26 cellular contexts compared by ENCODE assay signal in genomic region chr7:14104861-14105260, GRCh38.
A peak's percentile ranks its signal among the peaks of the same experiment; 100 is the strongest.
DNase-seq lines count a peak whose midpoint lies in the region; ATAC-seq, FAIRE-seq and TF ChIP-seq lines count a peak whose summit lies in the region.
"Had no signal": no experiment of that assay in that cellular context is flagged by ENCODE, and none has a peak within 500 bp of the region (broad histone marks: within the 10 kb centered on the region; RNA-seq: fewer than 3 reads in every experiment).

No MANE protein-coding gene starts in this region.

- H3K4me3 Mint-ChIP-seq in astrocyte (ENCODE audit: unreplicated experiment) (no peak overlapping the region), neural progenitor cell (no peak overlapping the region), Calu3 (ENCODE audit: low read depth, unreplicated experiment) (no peak overlapping the region)
- H3K4me3 Mint-ChIP-seq: CD4-positive, alpha-beta T cell; T-cell had no signal

- H3K27me3 Mint-ChIP-seq in astrocyte (ENCODE audit: low read depth, unreplicated experiment), result no peaks in the 10 kb centered on the region
- H3K27me3 Mint-ChIP-seq in neural progenitor cell (ENCODE audit: insufficient read depth, low read depth), result no peaks in the 10 kb centered on the region
- no peaks in the 10 kb centered on the region for H3K27me3 Mint-ChIP-seq in Calu3 (ENCODE audit: unreplicated experiment)
- H3K27me3 Mint-ChIP-seq: CD4-positive, alpha-beta T cell; T-cell had no signal

- no peak for TF ChIP-seq CTCF in astrocyte (IDR thresholded peaks at IDR 0.05; ENCODE audit: insufficient read depth, low read depth, low read length)
- TF ChIP-seq CTCF in neural progenitor cell (IDR thresholded peaks at IDR 0.05), result no peak
- no peak for TF ChIP-seq CTCF in Calu3 (IDR thresholded peaks at IDR 0.05; ENCODE audit: unreplicated experiment)

- H3K4me1 ChIP-seq in astrocyte (ENCODE audit: insufficient read depth, low read length) (no peaks in the 10 kb centered on the region), neural progenitor cell (peaks cover 15% of the 10 kb centered on the region)
- H3K4me1 ChIP-seq: A549; BLaER1 treated with 17β-estradiol and CSF1 and Interleukin-3, amounts not matched to agents 10 nM and 100 nM; SJSA1 had no signal

- peak overlapping the region; percentile 14 for H2AFZ ChIP-seq in astrocyte (ENCODE audit: low read depth, low read length)
- peak overlapping the region; percentile 75 for H2AFZ ChIP-seq in neural progenitor cell (replicated peaks)
- H2AFZ ChIP-seq: PC-9 had no signal

- H4K20me1 ChIP-seq in astrocyte (ENCODE audit: insufficient read depth, low read length) (no peaks in the 10 kb centered on the region), neural progenitor cell (ENCODE audit: low read depth) (no peaks in the 10 kb centered on the region)
- H4K20me1 ChIP-seq: BLaER1 treated with 17β-estradiol and CSF1 and Interleukin-3, amounts not matched to agents 10 nM and 100 nM had no signal

- H3K27ac Mint-ChIP-seq in astrocyte (ENCODE audit: unreplicated experiment), result no peak overlapping the region
- H3K27ac Mint-ChIP-seq in neural progenitor cell, result no peak overlapping the region
- no peak overlapping the region for H3K27ac Mint-ChIP-seq in Calu3 (ENCODE audit: unreplicated experiment)
- H3K27ac Mint-ChIP-seq: CD4-positive, alpha-beta T cell; T-cell had no signal

- no peaks in the 10 kb centered on the region for H3K79me2 ChIP-seq in astrocyte (ENCODE audit: insufficient read depth, low read length)
- H3K79me2 ChIP-seq in neural progenitor cell (ENCODE audit: low read depth), result no peaks in the 10 kb centered on the region

- H3K9me3 Mint-ChIP-seq in astrocyte (ENCODE audit: unreplicated experiment), result no peaks in the 10 kb centered on the region
- peaks cover 4% of the 10 kb centered on the region for H3K9me3 Mint-ChIP-seq in neural progenitor cell
- H3K9me3 Mint-ChIP-seq in Calu3 (ENCODE audit: low read depth, unreplicated experiment), result peaks cover 4% of the 10 kb centered on the region

- no peak for TF ChIP-seq POLR2A in H54 (IDR thresholded peaks at IDR 0.05; ENCODE audit: low read depth, low read length)

- no peaks in the 10 kb centered on the region for H3K4me1 Mint-ChIP-seq in astrocyte (ENCODE audit: low read depth, unreplicated experiment)
- peaks cover 11% of the 10 kb centered on the region for H3K4me1 Mint-ChIP-seq in neural progenitor cell
- H3K4me1 Mint-ChIP-seq in Calu3 (ENCODE audit: low read depth, unreplicated experiment), result no peaks in the 10 kb centered on the region
- H3K4me1 Mint-ChIP-seq: T-cell had no signal

- peak; percentile 10 for DNase-seq in ELF-1 (ENCODE audit: low read depth, low spot score)
- no peak for DNase-seq in H54 (ENCODE audit: insufficient read length, low spot score)
- no peak for DNase-seq in astrocyte (ENCODE audit: low read depth)
- peak; percentile 18 for DNase-seq in neural progenitor cell (ENCODE audit: low spot score)
- no peak for DNase-seq in Calu3
- no peak for DNase-seq in NCI-H446 treated with DMSO at 0.1 percent for 48 hours (lab: John Stamatoyannopoulos, UW)
- DNase-seq: AML-193; CD4-positive, alpha-beta T cell; DMS53; GOT3; Karpas-422; NCI-H1092; NCI-H1417 treated with DMSO at 0.1 percent for 48 hours; NCI-H187 treated with DMSO at 0.1 percent for 48 hours; NCI-H446; NCI-H526; NCI-H82; PC-9; Right ventricle myocardium superior; T-cell had no signal

- H3K36me3 ChIP-seq in astrocyte (ENCODE audit: insufficient read depth, low read length) (no peaks in the 10 kb centered on the region), neural progenitor cell (peaks cover 3% of the 10 kb centered on the region)
- H3K36me3 ChIP-seq: BLaER1 treated with 17β-estradiol and CSF1 and Interleukin-3, amounts not matched to agents 10 nM and 100 nM; SJSA1 had no signal

- H3K27me3 ChIP-seq in astrocyte (ENCODE audit: insufficient read depth, low read length), result no peaks in the 10 kb centered on the region
- no peaks in the 10 kb centered on the region for H3K27me3 ChIP-seq in neural progenitor cell
- H3K27me3 ChIP-seq: BLaER1 treated with 17β-estradiol and CSF1 and Interleukin-3, amounts not matched to agents 10 nM and 100 nM; SJSA1 had no signal

- H3K4me3 ChIP-seq in astrocyte (ENCODE audit: insufficient read depth, low read depth, low read length), result no peak overlapping the region
- H3K4me3 ChIP-seq in neural progenitor cell, result no peak overlapping the region
- H3K4me3 ChIP-seq: A549; BLaER1 treated with 17β-estradiol and CSF1 and Interleukin-3, amounts not matched to agents 10 nM and 100 nM; PC-9; SJSA1 had no signal

- no peaks in the 10 kb centered on the region for H3K9me3 ChIP-seq in astrocyte (ENCODE audit: insufficient read depth, low read depth, low read length)
- no peaks in the 10 kb centered on the region for H3K9me3 ChIP-seq in neural progenitor cell (ENCODE audit: low read depth)
- H3K9me3 ChIP-seq: A549; BLaER1 treated with 17β-estradiol and CSF1 and Interleukin-3, amounts not matched to agents 10 nM and 100 nM; SJSA1 had no signal

- H3K9ac ChIP-seq in astrocyte (ENCODE audit: low read length) (no peak overlapping the region), neural progenitor cell (no peak overlapping the region)
- H3K9ac ChIP-seq: BLaER1 treated with 17β-estradiol and CSF1 and Interleukin-3, amounts not matched to agents 10 nM and 100 nM had no signal

- H3K4me2 ChIP-seq in astrocyte (ENCODE audit: low read length) (no peak overlapping the region), neural progenitor cell (peak overlapping the region; percentile 59)
- H3K4me2 ChIP-seq: A549; BLaER1 treated with 17β-estradiol and CSF1 and Interleukin-3, amounts not matched to agents 10 nM and 100 nM; PC-9 had no signal

- CTCF ChIA-PET in Calu3 (lab: Charles Lee), result no interaction called here

- peak; percentile 57 for FAIRE-seq in H54 (lab: Jason Lieb, UNC)
- FAIRE-seq in astrocyte (lab: Jason Lieb, UNC), result no peak
- FAIRE-seq: A549, G401.6, HepG2 had no signal

- no peak overlapping the region for H3K27ac ChIP-seq in astrocyte (ENCODE audit: low read depth, low read length)
- H3K27ac ChIP-seq in neural progenitor cell, result peak overlapping the region; percentile 35
- H3K27ac ChIP-seq: A549; BLaER1 treated with 17β-estradiol and CSF1 and Interleukin-3, amounts not matched to agents 10 nM and 100 nM; PC-9; SJSA1 had no signal

- no peak for ATAC-seq in HG03439 (IDR thresholded peaks at IDR 0.05; ENCODE audit: unreplicated experiment)
- ATAC-seq: A549, HepG2, T-cell had no signal

- H3K36me3 Mint-ChIP-seq in astrocyte (ENCODE audit: low read depth, unreplicated experiment), result no peaks in the 10 kb centered on the region
- no peaks in the 10 kb centered on the region for H3K36me3 Mint-ChIP-seq in neural progenitor cell
- H3K36me3 Mint-ChIP-seq in Calu3 (ENCODE audit: insufficient read depth, unreplicated experiment), result no peaks in the 10 kb centered on the region
- H3K36me3 Mint-ChIP-seq: T-cell had no signal

- peaks cover 11% of the 10 kb centered on the region for H3F3A ChIP-seq in neural progenitor cell (ENCODE audit: low read depth)

- BruUV-seq in Calu3 (replicated peaks; lab: Mats Ljungman, UMichigan), result no TSS peak

- intact Hi-C loops in Calu3 (cut with micrococcal nuclease; ENCODE audit: unreplicated experiment), result no loop called here

Comparison
In these comparisons a context has a peak if more than half of its experiments do, and no peak if none do; other contexts are left out.
1. DNase-seq: peak in ELF-1 (single experiment) and neural progenitor cell (single experiment); none in H54 (single experiment), astrocyte (single experiment), Calu3 (single experiment) and NCI-H446 treated with DMSO at 0.1 percent for 48 hours (single experiment).